Comparison of ENCODE assay signal across 23 cellular contexts in genomic region chr2:162478721-162479129, GRCh38.
DNase-seq lines count a peak whose midpoint lies in the region; ATAC-seq and TF ChIP-seq lines count a peak whose summit lies in the region.
"Had no signal": no experiment of that assay in that cellular context is flagged by ENCODE, and none has a peak within 500 bp of the region (broad histone marks: within the 10 kb centered on the region; RNA-seq: fewer than 3 reads in every experiment).

No MANE protein-coding gene starts in this region.

- TF ChIP-seq CTCF in PC-9 (conservative IDR thresholded peaks at IDR 0.05) (no peak), epithelial cell of esophagus (IDR thresholded peaks at IDR 0.05; ENCODE audit: insufficient read depth, low read depth, low read length, missing control alignments) (no peak), omental fat pad (IDR thresholded peaks at IDR 0.05) (no peak), GM13977 (IDR thresholded peaks at IDR 0.05; ENCODE audit: extremely low read depth, insufficient read depth, missing control alignments) (no peak)
- no peak for TF ChIP-seq CTCF in CD8-positive, alpha-beta T cell (IDR thresholded peaks at IDR 0.05)

- no peaks in the 10 kb centered on the region for H4K20me1 ChIP-seq in PC-9 (ENCODE audit: insufficient read depth)
- H4K20me1 ChIP-seq: BLaER1 had no signal

- no peaks in the 10 kb centered on the region for H3K9me3 Mint-ChIP-seq in CD8-positive, alpha-beta T cell
- H3K9me3 Mint-ChIP-seq: activated CD4-positive, alpha-beta T cell treated with anti-CD3 and anti-CD28 coated beads, Interleukin-2, amount 10 ng/mL, durations not matched to agents 7 days and 5 days; activated naive CD8-positive, alpha-beta T cell treated with anti-CD3 and anti-CD28 coated beads, Interleukin-2, amount 50 U/mL, for 24 hours; activated T-helper 2 cell treated with anti-CD3 and anti-CD28 coated beads, Interferon-gamma antibody, Interleukin-2, Interleukin-4, amounts not matched to agents 10 μg/mL and 5 μg/mL and 100 μg/mL, durations not matched to agents 14 hours and 24 hours and 36 hours; T-helper 1 cell treated with Interleukin-12 subunit alpha and Interleukin-12 subunit beta and Interleukin-4 antibody, amounts not matched to agents 30 μg/mL and 1 μg/mL, for 36 hours had no signal

- no peak overlapping the region for H3K27ac Mint-ChIP-seq in CD8-positive, alpha-beta T cell
- H3K27ac Mint-ChIP-seq: activated CD4-positive, alpha-beta T cell treated with anti-CD3 and anti-CD28 coated beads, Interleukin-2, amount 10 ng/mL, durations not matched to agents 7 days and 5 days; activated naive CD8-positive, alpha-beta T cell treated with anti-CD3 and anti-CD28 coated beads, Interleukin-2, amount 50 U/mL, for 24 hours; activated T-helper 2 cell treated with anti-CD3 and anti-CD28 coated beads, Interferon-gamma antibody, Interleukin-2, Interleukin-4, amounts not matched to agents 10 μg/mL and 5 μg/mL and 100 μg/mL, durations not matched to agents 14 hours and 24 hours and 36 hours; T-helper 1 cell treated with Interleukin-12 subunit alpha and Interleukin-12 subunit beta and Interleukin-4 antibody, amounts not matched to agents 30 μg/mL and 1 μg/mL, for 36 hours had no signal

- no peaks in the 10 kb centered on the region for H3K9me2 ChIP-seq in PC-9 (ENCODE audit: insufficient read depth)

- no peaks in the 10 kb centered on the region for H3K79me2 ChIP-seq in PC-9 (ENCODE audit: low read depth)

- H3K27me3 Mint-ChIP-seq in CD8-positive, alpha-beta T cell (ENCODE audit: low read depth), result no peaks in the 10 kb centered on the region
- H3K27me3 Mint-ChIP-seq: activated CD4-positive, alpha-beta T cell treated with anti-CD3 and anti-CD28 coated beads, Interleukin-2, amount 10 ng/mL, durations not matched to agents 7 days and 5 days; activated naive CD8-positive, alpha-beta T cell treated with anti-CD3 and anti-CD28 coated beads, Interleukin-2, amount 50 U/mL, for 24 hours had no signal

- peaks cover 8% of the 10 kb centered on the region; the same call in 1 of the 2 replicates for H3F3A ChIP-seq in PC-9 (ENCODE audit: insufficient read depth, low read depth)

- H3K4me1 ChIP-seq in PC-9 (replicated peaks; ENCODE audit: insufficient read depth), result peaks cover 34% of the 10 kb centered on the region
- H3K4me1 ChIP-seq in CD8-positive, alpha-beta T cell (ENCODE audit: insufficient read depth, low read length), result no peaks in the 10 kb centered on the region

- H3K9me3 ChIP-seq in PC-9 (ENCODE audit: insufficient read depth, low read depth), result no peaks in the 10 kb centered on the region
- no peaks in the 10 kb centered on the region for H3K9me3 ChIP-seq in CD8-positive, alpha-beta T cell (ENCODE audit: low read length)
- H3K9me3 ChIP-seq: BLaER1, MG63, mucosa of descending colon, SJCRH30 had no signal

- no peaks in the 10 kb centered on the region for H3K36me3 Mint-ChIP-seq in CD8-positive, alpha-beta T cell

- peak overlapping the region; percentile 70 for H3K4me2 ChIP-seq in PC-9
- H3K4me2 ChIP-seq: BLaER1 had no signal

- peak overlapping the region; percentile 72 for H3K27ac ChIP-seq in PC-9
- H3K27ac ChIP-seq in CD8-positive, alpha-beta T cell (ENCODE audit: low read depth, low read length), result no peak overlapping the region
- H3K27ac ChIP-seq: BLaER1, SJCRH30, VCaP had no signal

- no TSS peak for BruUV-seq in PC-9 (replicated peaks; lab: Mats Ljungman, UMichigan)

- intact Hi-C loops in PC-9 (cut with micrococcal nuclease; ENCODE audit: unreplicated experiment), result no loop called here
- intact Hi-C loops in CD8-positive, alpha-beta T cell (cut with DNase I, micrococcal nuclease), result no loop called here

- peak overlapping the region; percentile 65; the same call in 1 of the 2 replicates for H2AFZ ChIP-seq in PC-9

- DNase-seq in Daoy (ENCODE audit: low read depth) (peak; percentile 12), PC-9 (peak; percentile 24 to 82), epithelial cell of esophagus (ENCODE audit: low read depth) (peak; percentile 93), omental fat pad (ENCODE audit: low spot score) (no peak), T-helper 1 cell (no peak), GM13977 (ENCODE audit: low spot score) (no peak)
- no peak for DNase-seq in activated T-cell treated with anti-CD3 and anti-CD28 coated beads, Interleukin-2, amount 50 U/mL, for 1 hour
- no peak for DNase-seq in CD8-positive, alpha-beta T cell
- DNase-seq: activated CD4-positive, alpha-beta T cell treated with anti-CD3 and anti-CD28 coated beads, Interleukin-2, amount 10 ng/mL, durations not matched to agents 7 days and 5 days; activated naive CD8-positive, alpha-beta T cell treated with anti-CD3 and anti-CD28 coated beads, Interleukin-2, amount 50 U/mL, for 24 hours; central memory CD4-positive, alpha-beta T cell; glutamatergic neuron; left ventricle myocardium superior; MG63; mucosa of descending colon; OCI-M1; SJCRH30; stimulated activated CD4-positive, alpha-beta T cell treated with anti-CD3 and anti-CD28 coated beads, Interleukin-4, amount 100 ng/mL, for 24 hours had no signal

- in situ Hi-C loops in GM13977 (cut with MboI; ENCODE audit: low pct_unique_long_range_greater_than_20kb, low sequenced_read_pairs, unreplicated experiment), result no loop called here

- no peaks in the 10 kb centered on the region for H3K27me3 ChIP-seq in PC-9 (ENCODE audit: insufficient read depth, low read depth)
- no peaks in the 10 kb centered on the region for H3K27me3 ChIP-seq in CD8-positive, alpha-beta T cell (ENCODE audit: insufficient read depth, low read length)
- H3K27me3 ChIP-seq: BLaER1, MG63, SJCRH30 had no signal

- POLR2A ChIA-PET in PC-9 (lab: Charles Lee; ENCODE audit: unreplicated experiment), result no interaction called here
- POLR2A ChIA-PET in CD8-positive, alpha-beta T cell (lab: Charles Lee), result no interaction called here

- H3K4me3 Mint-ChIP-seq in CD8-positive, alpha-beta T cell, result no peak overlapping the region
- H3K4me3 Mint-ChIP-seq: activated CD4-positive, alpha-beta T cell treated with anti-CD3 and anti-CD28 coated beads, Interleukin-2, amount 10 ng/mL, durations not matched to agents 7 days and 5 days; activated naive CD8-positive, alpha-beta T cell treated with anti-CD3 and anti-CD28 coated beads, Interleukin-2, amount 50 U/mL, for 24 hours; T-helper 1 cell treated with Interleukin-12 subunit alpha and Interleukin-12 subunit beta and Interleukin-4 antibody, amounts not matched to agents 30 μg/mL and 1 μg/mL, for 36 hours had no signal

- peak overlapping the region; percentile 42; the same call in 1 of the 2 replicates for H3K4me3 ChIP-seq in PC-9
- no peak overlapping the region for H3K4me3 ChIP-seq in epithelial cell of esophagus (ENCODE audit: low read length)
- H3K4me3 ChIP-seq in CD8-positive, alpha-beta T cell (ENCODE audit: low read depth, low read length), result no peak overlapping the region
- H3K4me3 ChIP-seq: BLaER1, MG63, mucosa of descending colon, SJCRH30 had no signal

- no peaks in the 10 kb centered on the region for H3K36me3 ChIP-seq in PC-9 (ENCODE audit: low read depth)
- no peaks in the 10 kb centered on the region for H3K36me3 ChIP-seq in CD8-positive, alpha-beta T cell (ENCODE audit: insufficient read depth, low read length)
- H3K36me3 ChIP-seq: BLaER1, MG63, SJCRH30 had no signal

- H3K4me1 Mint-ChIP-seq in CD8-positive, alpha-beta T cell (ENCODE audit: low read depth), result no peaks in the 10 kb centered on the region
- H3K4me1 Mint-ChIP-seq: activated CD4-positive, alpha-beta T cell treated with anti-CD3 and anti-CD28 coated beads, Interleukin-2, amount 10 ng/mL, durations not matched to agents 7 days and 5 days; activated naive CD8-positive, alpha-beta T cell treated with anti-CD3 and anti-CD28 coated beads, Interleukin-2, amount 50 U/mL, for 24 hours had no signal

- CTCF ChIA-PET in PC-9 (lab: Charles Lee), result interaction anchor here (0.7 kb wide), 1 partner anchor 639 kb away, joined by 12 read pairs; no protein-coding TSS in a partner anchor
- CTCF ChIA-PET in CD8-positive, alpha-beta T cell (lab: Charles Lee), result no interaction called here

- peak; percentile 69 for ATAC-seq in omental fat pad (ENCODE audit: low FRiP score)
- no peak for ATAC-seq in CD8-positive, alpha-beta T cell
- ATAC-seq: activated naive CD8-positive, alpha-beta T cell treated with anti-CD3 and anti-CD28 coated beads, Interleukin-2, amount 50 U/mL, for 24 hours; HepG2; left ventricle myocardium superior; mucosa of descending colon had no signal

Comparison
In these comparisons a context has a peak if more than half of its experiments do, and no peak if none do; other contexts are left out.
1. DNase-seq: peak in Daoy (single experiment), PC-9 (2 of 2) and epithelial cell of esophagus (single experiment); none in omental fat pad (single experiment), T-helper 1 cell (0 of 5), activated T-cell treated with anti-CD3 and anti-CD28 coated beads, Interleukin-2, amount 50 U/mL, for 1 hour (single experiment), CD8-positive, alpha-beta T cell (0 of 7) and GM13977 (single experiment).